30 cellular contexts compared by ENCODE assay signal in genomic region chr3:185966655-185967054, GRCh38.
"Had no signal": no experiment of that assay in that cellular context is flagged by ENCODE, and none has a peak within 500 bp of the region (broad histone marks: within the 10 kb centered on the region; RNA-seq: fewer than 3 reads in every experiment).

No MANE protein-coding gene starts in this region.

- H3K36me3 ChIP-seq: cardiac muscle cell had no signal

- DNase-seq: activated B cell treated with CpG ODN at 0.5 μM for 24 hours; activated CD4-positive, alpha-beta memory T cell treated with anti-CD3 and anti-CD28 coated beads for 36 hours; activated CD4-positive, alpha-beta T cell treated with anti-CD3 and anti-CD28 coated beads for 4 hours; activated CD4-positive, alpha-beta T cell treated with anti-CD3 and anti-CD28 coated beads, Interleukin-2, amount 10 ng/mL, durations not matched to agents 24 days and 14 days; activated CD4-positive, alpha-beta T cell treated with anti-CD3 and anti-CD28 coated beads, Interleukin-2, amount 50 U/mL, for 1 hour; activated CD4-positive, alpha-beta T cell treated with anti-CD3 and anti-CD28 coated beads, Interleukin-2, amount 50 U/mL, for 4 hours; activated CD4-positive, CD25-positive, alpha-beta regulatory T cell treated with anti-CD3 and anti-CD28 coated beads, Interleukin-2, amount 50 U/mL, for 72 hours; activated CD8-positive, alpha-beta memory T cell treated with anti-CD3 and anti-CD28 coated beads, Interleukin-2, amount 50 U/mL, for 4 hours; activated CD8-positive, alpha-beta T cell treated with anti-CD3 and anti-CD28 coated beads for 36 hours; activated effector memory CD4-positive, alpha-beta T cell treated with Interleukin-2 at 50 U/mL for 16 hours; activated gamma-delta T cell; activated naive CD4-positive, alpha-beta T cell treated with anti-CD3 and anti-CD28 coated beads, Interleukin-2, amount 10 ng/mL, durations not matched to agents 7 days and 5 days; activated naive CD4-positive, alpha-beta T cell treated with Interleukin-2 at 50 U/mL for 16 hours; activated naive CD8-positive, alpha-beta T cell treated with anti-CD3 and anti-CD28 coated beads, Interleukin-2, amount 10 ng/mL, durations not matched to agents 7 days and 5 days; activated naive CD8-positive, alpha-beta T cell treated with anti-CD3 and anti-CD28 coated beads, Interleukin-2, amount 50 U/mL, for 24 hours; activated T-cell treated with anti-CD3 and anti-CD28 coated beads for 4 hours; activated T-cell treated with anti-CD3 and anti-CD28 coated beads, Interleukin-2, amount 50 U/mL, for 24 hours; activated T-cell treated with anti-CD3 and anti-CD28 coated beads, Interleukin-2, amount 50 U/mL, for 48 hours; amygdala; anterior cingulate cortex; caudate nucleus; cerebellar nuclear complex; T-helper 1 cell; T-helper 2 cell; T-helper 9 cell had no signal

- H3K9me3 ChIP-seq: ascending aorta had no signal

- ATAC-seq: activated CD8-positive, alpha-beta T cell treated with anti-CD3 and anti-CD28 coated beads for 36 hours; activated naive CD8-positive, alpha-beta T cell treated with anti-CD3 and anti-CD28 coated beads, Interleukin-2, amount 50 U/mL, for 24 hours had no signal

- H3K27me3 ChIP-seq: ascending aorta, cardiac muscle cell had no signal

- H3K4me3 ChIP-seq: ascending aorta, cardiac muscle cell had no signal

- FAIRE-seq: bronchial epithelial cell, TTC549 had no signal

- H3K27ac ChIP-seq: ascending aorta, cardiac muscle cell, VCaP had no signal

- H3K4me1 ChIP-seq: ascending aorta had no signal
